Comparison of ENCODE assay signal across 8 cellular contexts in genomic region chr11:76680517-76681425, GRCh38. TPM values are rescaled to one million over a fixed set of nuclear protein-coding genes. Genes with fewer than 3 reads are reported as not detected.
DNase-seq lines count a peak whose midpoint lies in the region; ATAC-seq, FAIRE-seq and TF ChIP-seq lines count a peak whose summit lies in the region.

No MANE protein-coding gene starts in this region.

- WGBS in HepG2 (ENCODE audit: low lambda C conversion rate), result 33% methylated on average over 10 of the region's 22 CpGs

- H3K4me1 Mint-ChIP-seq in CD8-positive, alpha-beta T cell (ENCODE audit: low read depth), result peaks cover 3% of the 10 kb centered on the region

- no peaks in the 10 kb centered on the region for H3K9me3 Mint-ChIP-seq in CD8-positive, alpha-beta T cell

- H3K9ac ChIP-seq in HepG2 (ENCODE audit: insufficient read depth, low read depth, low read length), result no peak overlapping the region

- peak; percentile 68 for ATAC-seq in CD8-positive, alpha-beta T cell
- ATAC-seq in HepG2, result peak; percentile 91
- ATAC-seq in HG03025 (IDR thresholded peaks at IDR 0.05; ENCODE audit: low FRiP score, unreplicated experiment), result no peak

- H3K4me1 ChIP-seq in CD8-positive, alpha-beta T cell (ENCODE audit: insufficient read depth, low read length), result peaks cover 2% of the 10 kb centered on the region
- H3K4me1 ChIP-seq in HepG2 (ENCODE audit: insufficient read depth, low read length), result peaks cover 10% of the 10 kb centered on the region; the same call in 1 of the 2 replicates

- no peak for TF ChIP-seq POLR2A in HepG2 (IDR thresholded peaks at IDR 0.05; ENCODE audit: insufficient read depth in 1 of 2, low read depth in 2 of 2, low read length in 2 of 2)

- H3K27ac Mint-ChIP-seq in CD8-positive, alpha-beta T cell, result no peak overlapping the region

- H2AFZ ChIP-seq in HepG2 (ENCODE audit: low read length), result no peak overlapping the region

- DNase-seq in CD8-positive, alpha-beta T cell, result peak in 6 of 7 experiments; percentile 44 to 67 (median 56)
- peak; percentile 86 for DNase-seq in HEK293T (ENCODE audit: extremely low spot score)
- peak; percentile 34 for DNase-seq in NCI-H446 treated with DMSO at 0.1 percent for 48 hours (lab: John Stamatoyannopoulos, UW)
- DNase-seq in activated CD4-positive, alpha-beta T cell treated with anti-CD3 and anti-CD28 coated beads for 1 hour, result peak; percentile 26
- peak; percentile 81 for DNase-seq in choroid plexus epithelial cell (ENCODE audit: low read depth)
- peak; percentile 60 for DNase-seq in HepG2 (ENCODE audit: low spot score)
- DNase-seq in stimulated activated CD4-positive, alpha-beta T cell treated with anti-CD3 and anti-CD28 coated beads, Interleukin-4, amount 100 ng/mL, for 48 hours (ENCODE audit: low read depth in 2 of 2), result peak; percentile 56

- CTCF ChIA-PET in CD8-positive, alpha-beta T cell (lab: Charles Lee), result interaction anchor here (0.7 to 1.8 kb wide), 8 partner anchors 10 to 473 kb away, joined by 3 to 9 read pairs (median 4); partner anchors contain the start of gene LRRC32
- CTCF ChIA-PET in HEK293T (lab: Yijun Ruan, JAX) (interaction anchor here (0.6 to 1.1 kb wide), 3 partner anchors 8 to 306 kb away, joined by 3 to 5 read pairs (median 4); no protein-coding TSS in a partner anchor), HepG2 (lab: Yijun Ruan, JAX; ENCODE audit: low intra/inter-chr PET ratio, low total read pairs) (interaction anchor here (0.6 to 1.1 kb wide), 3 partner anchors 82 to 363 kb away, joined by 3 read pairs; no protein-coding TSS in a partner anchor)

- POLR2A ChIA-PET in CD8-positive, alpha-beta T cell (lab: Charles Lee), result no interaction called here
- POLR2A ChIA-PET in HEK293T (lab: Yijun Ruan, JAX) (no interaction called here), HepG2 (lab: Yijun Ruan, JAX) (no interaction called here)

- H3K79me2 ChIP-seq in HepG2 (ENCODE audit: insufficient read depth, low read length), result no peaks in the 10 kb centered on the region

- H3K36me3 Mint-ChIP-seq in CD8-positive, alpha-beta T cell, result no peaks in the 10 kb centered on the region

- H3K4me2 ChIP-seq in HepG2 (ENCODE audit: low read depth, low read length), result no peak overlapping the region

- H3K36me3 ChIP-seq in CD8-positive, alpha-beta T cell (ENCODE audit: insufficient read depth, low read length), result no peaks in the 10 kb centered on the region
- H3K36me3 ChIP-seq in HepG2 (replicated peaks in 1 of 2; ENCODE audit: control insufficient read depth in 1 of 2, insufficient read depth in 2 of 2, low read length in 2 of 2), result no peaks in the 10 kb centered on the region

- FAIRE-seq in HepG2 (lab: Jason Lieb, UNC), result no peak

- intact Hi-C loops in CD8-positive, alpha-beta T cell (cut with DNase I, micrococcal nuclease), result loop anchor here (1.0 to 10.0 kb wide), 4 partner anchors 130 to 786 kb away; no protein-coding TSS in a partner anchor
- intact Hi-C loops in HepG2 (cut with micrococcal nuclease; ENCODE audit: unreplicated experiment), result loop anchor here (5.0 kb wide), 1 partner anchor 83 kb away; no protein-coding TSS in a partner anchor

- in situ Hi-C loops in HepG2 (cut with HindIII; ENCODE audit: extremely low pct_ligation_motif_present, low pct_unique_long_range_greater_than_20kb), result no loop called here

- H3K4me3 Mint-ChIP-seq in CD8-positive, alpha-beta T cell, result no peak overlapping the region

- H3K27me3 ChIP-seq in CD8-positive, alpha-beta T cell (ENCODE audit: insufficient read depth, low read length), result no peaks in the 10 kb centered on the region
- peaks cover 9 to 37% of the 10 kb centered on the region in 2 experiments; a peak in 4 of 5 replicates for H3K27me3 ChIP-seq in HepG2 (ENCODE audit: control insufficient read depth in 1 of 2, insufficient read depth in 2 of 2, low read length in 2 of 2)

- no TSS peak for BruUV-seq in HepG2 (replicated peaks; lab: Mats Ljungman, UMichigan)

- peaks cover 2% of the 10 kb centered on the region for H3K27me3 Mint-ChIP-seq in CD8-positive, alpha-beta T cell (ENCODE audit: low read depth)

- peak; percentile 72 for TF ChIP-seq CTCF in CD8-positive, alpha-beta T cell (IDR thresholded peaks at IDR 0.05)
- peak; percentile 90 for TF ChIP-seq CTCF in choroid plexus epithelial cell (conservative IDR thresholded peaks at IDR 0.05; ENCODE audit: low read depth, low read length)
- TF ChIP-seq CTCF in HepG2 (CRISPR knock-in tag; IDR thresholded peaks at IDR 0.05), result peak; percentile 91

- no peak overlapping the region for H3K4me3 ChIP-seq in CD8-positive, alpha-beta T cell (ENCODE audit: low read depth, low read length)
- no peak overlapping the region for H3K4me3 ChIP-seq in choroid plexus epithelial cell (ENCODE audit: low read depth, low read length)
- H3K4me3 ChIP-seq in HepG2 (replicated peaks in 1 of 3; ENCODE audit: insufficient read depth in 1 of 3, low read depth in 2 of 3, low read length in 3 of 3), result no peak overlapping the region; a peak in 1 of 6 replicates

- TF ChIP-seq EP300 in HepG2 (IDR thresholded peaks at IDR 0.05; ENCODE audit: low read depth in 2 of 2, low read length in 2 of 2) (no peak), HepG2 (CRISPR knock-in tag; IDR thresholded peaks at IDR 0.05; ENCODE audit: borderline replicate concordance) (no peak)

- no peak overlapping the region for H3K27ac ChIP-seq in CD8-positive, alpha-beta T cell (ENCODE audit: low read depth, low read length)
- H3K27ac ChIP-seq in HepG2 (ENCODE audit: extremely low read length, insufficient read depth, low read length), result no peak overlapping the region

- peak; percentile 85 for TF ChIP-seq RAD21 in HepG2 (CRISPR knock-in tag; IDR thresholded peaks at IDR 0.05)

- H4K20me1 ChIP-seq in HepG2 (ENCODE audit: insufficient read depth, low read length), result no peaks in the 10 kb centered on the region; the same call in 1 of the 2 replicates

- no peaks in the 10 kb centered on the region for H3K9me3 ChIP-seq in CD8-positive, alpha-beta T cell (ENCODE audit: low read length)
- H3K9me3 ChIP-seq in HepG2 (ENCODE audit: low read length), result no peaks in the 10 kb centered on the region

TF ChIP-seq in HEK293T, 16 proteins besides CTCF, POLR2A, EP300 and RAD21 (continues in another document):
- TF ChIP-seq PKNOX1 (IDR thresholded peaks at IDR 0.05) (no peak), FOXA1 (IDR thresholded peaks at IDR 0.05) (no peak), ARNT (IDR thresholded peaks at IDR 0.05) (no peak), CTBP1 (IDR thresholded peaks at IDR 0.05; ENCODE audit: borderline replicate concordance) (no peak), ZNF384 (IDR thresholded peaks at IDR 0.05) (no peak), LEF1 (IDR thresholded peaks at IDR 0.05; ENCODE audit: borderline replicate concordance) (no peak), SUZ12 (IDR thresholded peaks at IDR 0.05) (no peak), ELF4 (IDR thresholded peaks at IDR 0.05) (no peak)

TF ChIP-seq in HepG2, 621 proteins besides CTCF, POLR2A, EP300 and RAD21 (continues in another document):
- peak; percentile 83 for TF ChIP-seq STAG1 (CRISPR knock-in tag; IDR thresholded peaks at IDR 0.05)
- no peak for TF ChIP-seq HNRNPH1 (optimal IDR thresholded peaks at IDR 0.05; ENCODE audit: low read depth, low read length)
- TF ChIP-seq RARA (CRISPR knock-in tag; IDR thresholded peaks at IDR 0.05), result no peak
- TF ChIP-seq ZNF570 (CRISPR knock-in tag; IDR thresholded peaks at IDR 0.05; ENCODE audit: borderline replicate concordance), result no peak
- TF ChIP-seq ATF3 (CRISPR knock-in tag; IDR thresholded peaks at IDR 0.05), result no peak

RNA-seq across cellular contexts. Expression of gene LRRC32, which starts 10.2 kb away (rescaled TPM):
- under 1 TPM; 0.31 to 0.68 TPM for total RNA-seq in CD8-positive, alpha-beta T cell
- total RNA-seq in HepG2 (2016; rRNA removed; fragmentation: Illumina TruSeq; extraction: Trizol), result not detected in 2 replicates
- not detected in 2 replicates for total RNA-seq in HepG2 (2016; cell fraction: cytosol; rRNA removed; fragmentation: Illumina TruSeq; extraction: Trizol; ENCODE audit: low read depth)
- total RNA-seq in HepG2 (2016; cell fraction: insoluble cytoplasmic fraction; rRNA removed; fragmentation: Illumina TruSeq; extraction: Trizol), result not detected in 2 replicates
- not detected in 2 replicates for total RNA-seq in HepG2 (2016; cell fraction: membrane; rRNA removed; fragmentation: Illumina TruSeq; extraction: Trizol)
- total RNA-seq in HepG2 (2016; cell fraction: nucleus; rRNA removed; fragmentation: Illumina TruSeq; extraction: Trizol), result not detected in 2 replicates
- polyA plus RNA-seq in HepG2 (2011; rRNA removed), result 0.07 and 0.12 TPM in 2 replicates
- not detected in 2 replicates for polyA plus RNA-seq in HepG2 (2011; cell fraction: cytosol; rRNA removed)
- 0.03 TPM in 1 of 2 replicates, not detected in the other for polyA plus RNA-seq in HepG2 (2011; cell fraction: nucleus; rRNA removed)
- 0.07 TPM in 1 of 2 replicates, not detected in the other for polyA plus RNA-seq in HepG2 (2012)
- polyA plus RNA-seq in HepG2 (2016; cell fraction: cytosol; fragmentation: Illumina TruSeq; extraction: Trizol; ENCODE audit: low read depth), result not detected in 2 replicates
- polyA plus RNA-seq in HepG2 (2016; cell fraction: insoluble cytoplasmic fraction; fragmentation: Illumina TruSeq; extraction: Trizol; ENCODE audit: low read depth), result not detected in 2 replicates
- not detected in 2 replicates for polyA plus RNA-seq in HepG2 (2016; cell fraction: membrane; fragmentation: Illumina TruSeq; extraction: Trizol; ENCODE audit: low read depth)
- polyA plus RNA-seq in HepG2 (2016; cell fraction: nucleus; fragmentation: Illumina TruSeq; extraction: Trizol; ENCODE audit: insufficient read depth, low read depth), result not detected in 2 replicates
- 1.6 TPM in 1 of 2 replicates, not detected in the other for polyA minus RNA-seq in HepG2 (2011; rRNA and poly(A)+ RNA removed; ENCODE audit: low replicate concordance)
- polyA minus RNA-seq in HepG2 (2011; cell fraction: cytosol; rRNA and poly(A)+ RNA removed), result not detected in 2 replicates
- not detected in 2 replicates for polyA minus RNA-seq in HepG2 (2011; cell fraction: nucleus; rRNA and poly(A)+ RNA removed)

Comparison
In these comparisons a context has a peak if more than half of its experiments do, and no peak if none do; other contexts are left out.
1. DNase-seq: peak in every context shown above with its lines; median percentile 86 in HEK293T; 81 in choroid plexus epithelial cell; 60 in HepG2; 56 in CD8-positive, alpha-beta T cell; 56 in stimulated activated CD4-positive, alpha-beta T cell treated with anti-CD3 and anti-CD28 coated beads, Interleukin-4, amount 100 ng/mL, for 48 hours; 34 in NCI-H446 treated with DMSO at 0.1 percent for 48 hours; 26 in activated CD4-positive, alpha-beta T cell treated with anti-CD3 and anti-CD28 coated beads for 1 hour.